ENCODE assay signal across 9 cellular contexts in genomic region chr3:120092444-120092843, GRCh38. TPM values are rescaled to one million over a fixed set of nuclear protein-coding genes. Genes with fewer than 3 reads are reported as not detected.
A peak's percentile ranks its signal among the peaks of the same experiment; 100 is the strongest.
DNase-seq lines count a peak whose midpoint lies in the region; ATAC-seq and TF ChIP-seq lines count a peak whose summit lies in the region.
"Had no signal": no experiment of that assay in that cellular context is flagged by ENCODE, and none has a peak within 500 bp of the region (broad histone marks: within the 10 kb centered on the region; RNA-seq: fewer than 3 reads in every experiment).

No MANE protein-coding gene starts in this region.

- TF ChIP-seq CTCF in Panc1 (IDR thresholded peaks at IDR 0.05) = no peak

- H3K27ac ChIP-seq in GM23248 (no peak overlapping the region), Panc1 (ENCODE audit: low read length) (peak overlapping the region; percentile 89; the same call in 1 of the 2 replicates), right cardiac atrium (ENCODE audit: low read length) (no peak overlapping the region), skeletal muscle tissue (ENCODE audit: low read depth, low read length) (peak overlapping the region; percentile 99), caudate nucleus (ENCODE audit: low read depth, low read length) (no peak overlapping the region)

- CTCF ChIA-PET in Panc1 (lab: Charles Lee) = no interaction called here

- no peak for ATAC-seq in Panc1
- ATAC-seq in right cardiac atrium = no peak
- ATAC-seq in left colon = no peak

- H3K9me2 ChIP-seq in GM23248 (ENCODE audit: insufficient read depth) = no peaks in the 10 kb centered on the region

- no TSS peak for BruUV-seq in Panc1 (replicated peaks; lab: Mats Ljungman, UMichigan)

- WGBS in GM23248 (ENCODE audit: low coverage in 1 of 2, low lambda C conversion rate in 2 of 2, missing lambda C conversion rate in 2 of 2), 2 experiments = 7 to 11% methylated on average over 2 of the region's 2 CpGs
- WGBS in right cardiac atrium = 0% methylated on average over 2 of the region's 2 CpGs

- DNase-seq in GM23248 (no peak), Panc1 (ENCODE audit: low read depth, low spot score) (no peak), right cardiac atrium (no peak), caudate nucleus (lab: John Stamatoyannopoulos, UW) (no peak), left colon (no peak), NCI-H187 (lab: John Stamatoyannopoulos, UW) (no peak), NCI-H2107 (lab: John Stamatoyannopoulos, UW) (no peak)
- DNase-seq: activated effector memory CD4-positive, alpha-beta T cell treated with Interleukin-2 at 50 U/mL for 16 hours had no signal

- H3K4me2 ChIP-seq in GM23248 (ENCODE audit: unreplicated experiment) = peak overlapping the region; percentile 95

- H3K9ac ChIP-seq in GM23248 = peak overlapping the region; percentile 97
- H3K9ac ChIP-seq in skeletal muscle tissue (ENCODE audit: low read depth in 1 of 3, low read length in 3 of 3) = peak overlapping the region; percentile 88 to 95 (median 91)

- H3K27me3 ChIP-seq in GM23248 (replicated peaks; ENCODE audit: insufficient read depth) (no peaks in the 10 kb centered on the region), Panc1 (ENCODE audit: control insufficient read depth, insufficient read depth, low read length) (no peaks in the 10 kb centered on the region), right cardiac atrium (ENCODE audit: control insufficient read depth, insufficient read depth) (no peaks in the 10 kb centered on the region), skeletal muscle tissue (ENCODE audit: control insufficient read depth in 3 of 3, insufficient read depth in 3 of 3, low read length in 3 of 3) (no peaks in the 10 kb centered on the region)

- POLR2A ChIA-PET in Panc1 (lab: Charles Lee) = no interaction called here

- H3K4me3 ChIP-seq in GM23248 = peak overlapping the region; percentile 100
- H3K4me3 ChIP-seq in Panc1 (ENCODE audit: low read depth in 2 of 2, low read length in 2 of 2) = peak overlapping the region; percentile 81 to 98
- H3K4me3 ChIP-seq in right cardiac atrium (ENCODE audit: low read length) = peak overlapping the region; percentile 98
- peak overlapping the region; percentile 77 to 95 (median 83) for H3K4me3 ChIP-seq in skeletal muscle tissue (ENCODE audit: low read length in 3 of 3)

- in situ Hi-C loops in GM23248 (cut with MboI) = no loop called here
- in situ Hi-C loops in Panc1 (cut with HindIII; ENCODE audit: low pct_unique_long_range_greater_than_20kb, low sequenced_read_pairs) = no loop called here

- peaks cover 32% of the 10 kb centered on the region; the same call in 1 of the 2 replicates for H3K4me1 ChIP-seq in GM23248 (ENCODE audit: insufficient read depth)
- H3K4me1 ChIP-seq in Panc1 (ENCODE audit: control insufficient read depth, insufficient read depth, low read length) = peaks cover 4% of the 10 kb centered on the region; the same call in 1 of the 2 replicates
- H3K4me1 ChIP-seq in right cardiac atrium (ENCODE audit: control insufficient read depth, insufficient read depth, low read length) = no peaks in the 10 kb centered on the region
- H3K4me1 ChIP-seq in skeletal muscle tissue (ENCODE audit: control insufficient read depth in 3 of 3, insufficient read depth in 3 of 3, low read length in 3 of 3) = peaks cover 21 to 28% (median 26%) of the 10 kb centered on the region in 3 donors

- H3K9me3 ChIP-seq in GM23248 (ENCODE audit: low read depth) (no peaks in the 10 kb centered on the region), Panc1 (ENCODE audit: control insufficient read depth, insufficient read depth, low read depth, low read length) (no peaks in the 10 kb centered on the region), right cardiac atrium (ENCODE audit: control insufficient read depth, low read length) (no peaks in the 10 kb centered on the region), skeletal muscle tissue (ENCODE audit: control insufficient read depth in 3 of 3, low read length in 3 of 3) (no peaks in the 10 kb centered on the region)

- intact Hi-C loops in Panc1 (cut with micrococcal nuclease; ENCODE audit: unreplicated experiment) (loop anchor here (10.0 kb wide), 1 partner anchor 198 kb away; no protein-coding TSS in a partner anchor), right cardiac atrium (cut with DNase I) (loop anchor here in 3 of 4 donors (10.0 kb wide), 2 partner anchors 188 to 198 kb away; no protein-coding TSS in a partner anchor), left colon (cut with DNase I, micrococcal nuclease) (no loop called here)

- peaks cover 81% of the 10 kb centered on the region for H3K79me2 ChIP-seq in GM23248 (ENCODE audit: insufficient read depth)

- H3K36me3 ChIP-seq in GM23248 (ENCODE audit: low read depth) (no peaks in the 10 kb centered on the region), Panc1 (ENCODE audit: control insufficient read depth, insufficient read depth, low read length) (peaks cover 4% of the 10 kb centered on the region; the same call in 1 of the 2 replicates), skeletal muscle tissue (ENCODE audit: control insufficient read depth in 3 of 3, insufficient read depth in 3 of 3, low read length in 3 of 3) (no peaks in the 10 kb centered on the region)

- peaks cover 15% of the 10 kb centered on the region for H3F3A ChIP-seq in GM23248 (ENCODE audit: insufficient read depth)

- H4K20me1 ChIP-seq in GM23248 (ENCODE audit: insufficient read depth) = peaks cover 39% of the 10 kb centered on the region

- H2AFZ ChIP-seq in GM23248 = no peak overlapping the region

RNA-seq across cellular contexts. Expression of gene GSK3B, which starts 1.8 kb away (rescaled TPM):
- 42.6 and 43.1 TPM in 2 replicates for total RNA-seq in GM23248 (2014; rRNA removed; shearing (Covaris generic))
- polyA plus RNA-seq in GM23248 (2016; fragmentation: Nextera tagmentation; extraction: Ambion mirVana) (19.7 and 21.2 TPM in 2 replicates), right cardiac atrium (11.4 TPM)
- total RNA-seq in Panc1 (2021; ENCODE audit: unreplicated experiment) (35.3 TPM), right cardiac atrium (10 to 100 TPM; 37.9 to 44.6 (median 41.1) TPM), skeletal muscle tissue (30.3 TPM), left colon (10 to 100 TPM; 39.3 to 47.5 TPM)
- 14.5 TPM for polyA plus RNA-seq in Panc1 (2012; ENCODE audit: insufficient read length)

Comparison
In these comparisons a context has a peak if more than half of its experiments do, and no peak if none do; other contexts are left out.
1. H3K27ac ChIP-seq: peak in Panc1 (single experiment) and skeletal muscle tissue (single experiment); none in GM23248 (single experiment), right cardiac atrium (single experiment) and caudate nucleus (single experiment).
2. intact Hi-C loops: an anchor here in Panc1 (10.0 kb wide) and right cardiac atrium (10.0 kb wide); none called in left colon.
3. Peak in every context shown above with its lines, with median percentiles within 50 percentile points of each other: H3K4me3 ChIP-seq.